Comparison of ENCODE assay signal across 1 cellular context in the genomic region with DNA sequence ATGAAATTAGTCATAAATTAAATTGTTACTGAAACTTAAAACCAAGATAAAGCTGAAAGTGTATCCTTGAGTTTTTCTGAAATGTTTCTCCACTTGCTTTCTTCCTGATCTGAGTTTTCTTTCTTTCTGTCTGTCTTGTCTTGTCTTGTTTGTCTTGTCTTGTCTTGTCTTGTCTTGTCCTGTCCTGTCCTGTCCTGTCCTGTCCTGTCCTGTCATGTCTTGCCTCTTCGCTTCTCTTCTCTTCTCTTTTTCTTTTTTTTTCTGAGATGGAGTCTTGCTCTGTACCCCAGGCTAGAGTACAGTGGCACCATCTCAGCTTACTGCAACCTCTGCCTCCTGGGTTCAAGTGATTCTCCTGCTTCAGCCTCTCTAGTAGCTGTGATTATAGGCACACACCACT.
TF ChIP-seq lines count a peak whose summit lies in the region.

No MANE protein-coding gene starts in this region.

TF ChIP-seq in WTC11, 78 proteins besides CTCF, POLR2A, EP300 and RAD21 (continued from another document):
- TF ChIP-seq, protein P1, sequence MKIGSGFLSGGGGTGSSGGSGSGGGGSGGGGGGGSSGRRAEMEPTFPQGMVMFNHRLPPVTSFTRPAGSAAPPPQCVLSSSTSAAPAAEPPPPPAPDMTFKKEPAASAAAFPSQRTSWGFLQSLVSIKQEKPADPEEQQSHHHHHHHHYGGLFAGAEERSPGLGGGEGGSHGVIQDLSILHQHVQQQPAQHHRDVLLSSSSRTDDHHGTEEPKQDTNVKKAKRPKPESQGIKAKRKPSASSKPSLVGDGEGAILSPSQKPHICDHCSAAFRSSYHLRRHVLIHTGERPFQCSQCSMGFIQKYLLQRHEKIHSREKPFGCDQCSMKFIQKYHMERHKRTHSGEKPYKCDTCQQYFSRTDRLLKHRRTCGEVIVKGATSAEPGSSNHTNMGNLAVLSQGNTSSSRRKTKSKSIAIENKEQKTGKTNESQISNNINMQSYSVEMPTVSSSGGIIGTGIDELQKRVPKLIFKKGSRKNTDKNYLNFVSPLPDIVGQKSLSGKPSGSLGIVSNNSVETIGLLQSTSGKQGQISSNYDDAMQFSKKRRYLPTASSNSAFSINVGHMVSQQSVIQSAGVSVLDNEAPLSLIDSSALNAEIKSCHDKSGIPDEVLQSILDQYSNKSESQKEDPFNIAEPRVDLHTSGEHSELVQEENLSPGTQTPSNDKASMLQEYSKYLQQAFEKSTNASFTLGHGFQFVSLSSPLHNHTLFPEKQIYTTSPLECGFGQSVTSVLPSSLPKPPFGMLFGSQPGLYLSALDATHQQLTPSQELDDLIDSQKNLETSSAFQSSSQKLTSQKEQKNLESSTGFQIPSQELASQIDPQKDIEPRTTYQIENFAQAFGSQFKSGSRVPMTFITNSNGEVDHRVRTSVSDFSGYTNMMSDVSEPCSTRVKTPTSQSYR (CRISPR knock-in tag; IDR thresholded peaks at IDR 0.05) = no peak
- TF ChIP-seq ZNF121 (CRISPR knock-in tag; IDR thresholded peaks at IDR 0.05) = no peak
TF ChIP-seq in WTC11: peak in this region for 0.
